Comparison of ENCODE assay signal across 9 cellular contexts in genomic region chr22:46578824-46579561, GRCh38. TPM values are rescaled to one million over a fixed set of nuclear protein-coding genes. Genes with fewer than 3 reads are reported as not detected.
DNase-seq lines count a peak whose midpoint lies in the region; ATAC-seq and TF ChIP-seq lines count a peak whose summit lies in the region.
"Had no signal": no experiment of that assay in that cellular context is flagged by ENCODE, and none has a peak within 500 bp of the region (broad histone marks: within the 10 kb centered on the region; RNA-seq: fewer than 3 reads in every experiment).

No MANE protein-coding gene starts in this region.

- no peaks in the 10 kb centered on the region for H3K36me3 ChIP-seq in endodermal cell (ENCODE audit: control insufficient read depth, insufficient read depth, low read length)

- DNase-seq in AG10803 (ENCODE audit: low read depth) (peak; percentile 54), MV-4-11 (lab: John Stamatoyannopoulos, UW) (peak; percentile 25), endodermal cell (peak; percentile 61), natural killer cell (no peak), NCI-H2029 treated with DMSO at 0.1 percent for 48 hours (lab: John Stamatoyannopoulos, UW) (no peak)
- DNase-seq: stimulated activated CD4-positive, alpha-beta T cell treated with anti-CD3 and anti-CD28 coated beads, Interleukin-12 subunit alpha, Interleukin-12 subunit beta, amount 100 ng/mL, for 4 hours had no signal

- H3K27me3 ChIP-seq in endodermal cell (ENCODE audit: control insufficient read depth, insufficient read depth, low read length, poor library complexity, severe bottlenecking) = no peaks in the 10 kb centered on the region

- H3K27me3 Mint-ChIP-seq in endodermal cell (ENCODE audit: insufficient read depth) (peaks cover 5% of the 10 kb centered on the region), natural killer cell (ENCODE audit: low read depth in 2 of 2) (no peaks in the 10 kb centered on the region)

- H3K4me1 Mint-ChIP-seq in endodermal cell (peaks cover 49% of the 10 kb centered on the region), natural killer cell (peaks cover 36 to 61% of the 10 kb centered on the region in 2 donors)

- no peak overlapping the region for H3K27ac ChIP-seq in endodermal cell (ENCODE audit: low read depth, low read length)

- ATAC-seq in natural killer cell (no peak), HG02763 (IDR thresholded peaks at IDR 0.05; ENCODE audit: unreplicated experiment) (no peak), HG03175 (IDR thresholded peaks at IDR 0.05; ENCODE audit: unreplicated experiment) (no peak), HG03025 (IDR thresholded peaks at IDR 0.05; ENCODE audit: low FRiP score, unreplicated experiment) (no peak)

- H3K36me3 Mint-ChIP-seq in endodermal cell (ENCODE audit: low read depth) = no peaks in the 10 kb centered on the region
- H3K36me3 Mint-ChIP-seq in natural killer cell = no peaks in the 10 kb centered on the region

- WGBS in endodermal cell (ENCODE audit: insufficient coverage in 1 of 2, insufficient read length in 1 of 2), 2 experiments = 91 to 92% methylated on average over 7 to 15 of the region's 15 CpGs

- no peak for TF ChIP-seq CTCF in AG10803 (conservative IDR thresholded peaks at IDR 0.05; ENCODE audit: low read length)
- TF ChIP-seq CTCF in endodermal cell (conservative IDR thresholded peaks at IDR 0.05) = no peak
- no peak for TF ChIP-seq CTCF in natural killer cell (IDR thresholded peaks at IDR 0.05)

- H3K9ac ChIP-seq in endodermal cell (ENCODE audit: extremely low read depth, low read length, poor library complexity, severe bottlenecking) = peak overlapping the region; percentile 62

- H3K27ac Mint-ChIP-seq in endodermal cell = no peak overlapping the region
- H3K27ac Mint-ChIP-seq in natural killer cell = peak overlapping the region; percentile 18 to 86

- peaks cover 8% of the 10 kb centered on the region for H3K4me1 ChIP-seq in endodermal cell (ENCODE audit: control insufficient read depth, insufficient read depth, low read length)

- no peaks in the 10 kb centered on the region for H3K9me3 ChIP-seq in endodermal cell (ENCODE audit: control insufficient read depth, low read length)

- peak overlapping the region; percentile 76 for H3K4me3 Mint-ChIP-seq in endodermal cell
- peak overlapping the region; percentile 95 for H3K4me3 Mint-ChIP-seq in natural killer cell

- peak overlapping the region; percentile 72 for H3K4me3 ChIP-seq in AG10803 (ENCODE audit: low read length)
- H3K4me3 ChIP-seq in endodermal cell (ENCODE audit: low read length) = no peak overlapping the region

- H3K9me3 Mint-ChIP-seq in endodermal cell = no peaks in the 10 kb centered on the region
- no peaks in the 10 kb centered on the region for H3K9me3 Mint-ChIP-seq in natural killer cell

- intact Hi-C loops in natural killer cell (cut with micrococcal nuclease) = no loop called here

RNA-seq across cellular contexts. Expression of gene GRAMD4, which starts 41.2 kb away (rescaled TPM):
- total RNA-seq in endodermal cell (10 to 100 TPM; 38.0 to 43.3 TPM), natural killer cell (10 to 100 TPM; 30.0 to 78.5 (median 41.6) TPM)
- 32.1 TPM for polyA plus RNA-seq in endodermal cell (2013, experiment 1 of 2)
- 27.6 TPM for polyA plus RNA-seq in endodermal cell (2013, experiment 2 of 2)

RNA-seq across cellular contexts. Expression of gene CELSR1, which starts 41.6 kb away (rescaled TPM):
- total RNA-seq in endodermal cell (10 to 100 TPM; 24.4 to 34.1 TPM), natural killer cell (1 to 10 TPM in 2 of 3 donors, under 1 TPM in 1; 0.89 to 3.9 (median 1.9) TPM)
- polyA plus RNA-seq in endodermal cell (2013, experiment 1 of 2) = 27.1 TPM
- polyA plus RNA-seq in endodermal cell (2013, experiment 2 of 2) = 27.1 TPM

Comparison
In these comparisons a context has a peak if more than half of its experiments do, and no peak if none do; other contexts are left out.
1. DNase-seq: peak in AG10803 (single experiment), MV-4-11 (single experiment) and endodermal cell (single experiment); none in natural killer cell (single experiment) and NCI-H2029 treated with DMSO at 0.1 percent for 48 hours (single experiment).
2. RNA of gene CELSR1, which starts 41.6 kb away (total RNA-seq): 24.4 to 34.1 TPM in endodermal cell; 0.89 to 3.9 TPM in natural killer cell; every median in the first group is over 4 times any median in the second.